21 cellular contexts compared by ENCODE assay signal in the genomic region with DNA sequence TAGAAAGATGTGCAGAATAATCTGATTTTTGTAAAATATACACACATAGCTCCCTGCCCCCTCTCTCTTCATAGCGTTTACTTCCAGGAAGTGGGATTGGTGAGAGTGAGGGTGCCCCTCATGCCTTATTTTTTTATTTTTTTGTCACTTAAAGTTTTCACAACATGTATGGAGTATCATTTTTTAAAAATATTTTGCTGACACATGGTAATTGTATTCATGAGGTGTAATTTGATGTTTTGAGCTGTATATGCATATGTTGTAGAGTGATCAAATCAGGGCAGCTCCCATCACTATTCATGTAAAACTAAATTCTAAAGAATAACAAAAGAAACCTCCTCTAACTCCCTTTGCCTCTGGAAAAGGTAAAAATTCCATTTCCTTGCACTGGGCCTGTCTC.
"Had no signal": no experiment of that assay in that cellular context is flagged by ENCODE, and none has a peak within 500 bp of the region (broad histone marks: within the 10 kb centered on the region; RNA-seq: fewer than 3 reads in every experiment).

No MANE protein-coding gene starts in this region.

- H3K27ac Mint-ChIP-seq: activated naive CD8-positive, alpha-beta T cell treated with anti-CD3 and anti-CD28 coated beads for 36 hours; activated T-helper 2 cell treated with anti-CD3 and anti-CD28 coated beads, Interferon-gamma antibody, Interleukin-2, Interleukin-4, amounts not matched to agents 10 μg/mL and 5 μg/mL and 100 μg/mL, durations not matched to agents 14 hours and 24 hours and 36 hours; endodermal cell; natural killer cell; progenitor cell of endocrine pancreas; T-helper 1 cell treated with Interleukin-12 subunit alpha and Interleukin-12 subunit beta and Interleukin-4 antibody, amounts not matched to agents 30 μg/mL and 1 μg/mL, for 36 hours had no signal

- H3K4me1 ChIP-seq: upper lobe of left lung had no signal

- H3K4me3 Mint-ChIP-seq: activated naive CD8-positive, alpha-beta T cell treated with anti-CD3 and anti-CD28 coated beads for 36 hours; activated T-cell treated with anti-CD3 and anti-CD28 coated beads, Interleukin-2, amount 50 U/mL, for 4 hours; endodermal cell; natural killer cell; T-helper 1 cell treated with Interleukin-12 subunit alpha and Interleukin-12 subunit beta and Interleukin-4 antibody, amounts not matched to agents 30 μg/mL and 1 μg/mL, for 36 hours had no signal

- H3K4me3 ChIP-seq: left ventricle myocardium inferior, upper lobe of left lung had no signal

- H3K27me3 Mint-ChIP-seq: progenitor cell of endocrine pancreas had no signal

- H3K4me1 Mint-ChIP-seq: activated naive CD8-positive, alpha-beta T cell treated with anti-CD3 and anti-CD28 coated beads for 36 hours; endodermal cell; natural killer cell had no signal

- H3K27me3 ChIP-seq: upper lobe of left lung had no signal

- H3K9me3 ChIP-seq: left ventricle myocardium inferior, upper lobe of left lung had no signal

- H3K27ac ChIP-seq: left ventricle myocardium inferior, upper lobe of left lung had no signal

- ATAC-seq: activated T-cell treated with anti-CD3 and anti-CD28 coated beads, Interleukin-2, amount 50 U/mL, for 4 hours; natural killer cell; stimulated activated naive CD8-positive, alpha-beta T cell treated with anti-CD3 and anti-CD28 coated beads, Interleukin-15, Interleukin-2, amounts not matched to agents 100 U/mL and 50 U/mL, for 24 hours had no signal

- H3K36me3 Mint-ChIP-seq: activated naive CD8-positive, alpha-beta T cell treated with anti-CD3 and anti-CD28 coated beads for 36 hours; natural killer cell had no signal

- DNase-seq: activated CD4-positive, alpha-beta T cell treated with anti-CD3 and anti-CD28 coated beads for 4 hours; activated CD4-positive, alpha-beta T cell treated with anti-CD3 and anti-CD28 coated beads, Interleukin-2, amount 50 U/mL, for 48 hours; activated CD4-positive, CD25-positive, alpha-beta regulatory T cell; activated CD8-positive, alpha-beta memory T cell treated with anti-CD3 and anti-CD28 coated beads, Interleukin-2, amount 50 U/mL, for 48 hours; activated naive CD4-positive, alpha-beta T cell treated with Interleukin-2 at 50 U/mL for 16 hours; activated naive CD8-positive, alpha-beta T cell treated with anti-CD3 and anti-CD28 coated beads for 36 hours; activated T-cell treated with anti-CD3 and anti-CD28 coated beads, Interleukin-2, amount 50 U/mL, for 4 hours; amniotic stem cell; cerebellar nuclear complex; cortex of kidney; left ventricle myocardium inferior; midbrain; natural killer cell; retina; stimulated activated CD4-positive, alpha-beta T cell treated with anti-CD3 and anti-CD28 coated beads, Interleukin-4, amount 100 ng/mL, for 4 hours; stimulated activated naive CD8-positive, alpha-beta T cell treated with anti-CD3 and anti-CD28 coated beads, Interleukin-15, Interleukin-2, amounts not matched to agents 100 U/mL and 50 U/mL, for 24 hours; upper lobe of left lung had no signal

- H3K36me3 ChIP-seq: left ventricle myocardium inferior, upper lobe of left lung had no signal
